Comparison of ENCODE assay signal across 8 cellular contexts in genomic region chr17:50634123-50634914, GRCh38. TPM values are rescaled to one million over a fixed set of nuclear protein-coding genes. Genes with fewer than 3 reads are reported as not detected.
DNase-seq lines count a peak whose midpoint lies in the region; ATAC-seq, FAIRE-seq and TF ChIP-seq lines count a peak whose summit lies in the region.

ABCC3 (plus strand) TSS chr17:50634881; CDS start chr17:50634937, 56 bp downstream.

- no peak within 1 kb of the TSS for H3K18ac ChIP-seq in mesendoderm (ENCODE audit: low read length)

- no peaks in the 10 kb centered on the region for H3K4me1 ChIP-seq in mesendoderm (ENCODE audit: control insufficient read depth, low read depth, low read length)

- no peak within 1 kb of the TSS for H2AK5ac ChIP-seq in mesendoderm (ENCODE audit: low read length)

- H4K5ac ChIP-seq in mesendoderm (ENCODE audit: low read length): no peak within 1 kb of the TSS

- no peak for DNase-seq in AG04449 (ENCODE audit: low read depth, low spot score)
- peak; percentile 44 for DNase-seq in LHCN-M2 (ENCODE audit: low read depth)
- DNase-seq in dermis blood vessel endothelial cell: peak; percentile 27
- DNase-seq in mesendoderm: no peak
- DNase-seq in urothelium cell line (ENCODE audit: low spot score): peak; percentile 80
- no peak for DNase-seq in activated gamma-delta T cell (lab: John Stamatoyannopoulos, UW)
- no peak for DNase-seq in inferior parietal cortex (ENCODE audit: extremely low spot score)

- H2BK15ac ChIP-seq in mesendoderm (replicated peaks; ENCODE audit: low read depth): no peak within 1 kb of the TSS

- H3K79me2 ChIP-seq in mesendoderm (ENCODE audit: control insufficient read depth, insufficient read depth, low read length): no peaks in the 10 kb centered on the region

- H3K4me2 ChIP-seq in mesendoderm (ENCODE audit: low read length): peak within 1 kb of the TSS; percentile 61

- peak within 1 kb of the TSS; percentile 46 for H3K9ac ChIP-seq in mesendoderm (ENCODE audit: low read length)

- WGBS in mesendoderm (ENCODE audit: extremely low coverage, insufficient coverage, low lambda C conversion rate): no CpG with 5 or more reads among the region's 50 CpGs

- H3K36me3 ChIP-seq in mesendoderm (ENCODE audit: control insufficient read depth, insufficient read depth, low read length): no peaks in the 10 kb centered on the region

- no peak within 1 kb of the TSS for H3K27ac ChIP-seq in mesendoderm (ENCODE audit: low read depth, low read length)

- no peak for FAIRE-seq in urothelium cell line (lab: Jason Lieb, UNC)

- no peak for TF ChIP-seq CTCF in AG04449 (IDR thresholded peaks at IDR 0.05; ENCODE audit: insufficient read depth, low read length, missing control alignments)

- H4K8ac ChIP-seq in mesendoderm (ENCODE audit: low read depth, low read length): no peak within 1 kb of the TSS

- peak within 1 kb of the TSS; percentile 37 for H3K23ac ChIP-seq in mesendoderm (ENCODE audit: low read length)

- no peak within 1 kb of the TSS for H2BK5ac ChIP-seq in mesendoderm (ENCODE audit: low read length)

- no peak for ATAC-seq in HG02973 (IDR thresholded peaks at IDR 0.05; ENCODE audit: unreplicated experiment)

- POLR2A ChIA-PET in AG04449 (lab: Yijun Ruan, JAX): no interaction called here

- peak within 1 kb of the TSS; percentile 62 for H3K56ac ChIP-seq in mesendoderm (ENCODE audit: low read length)

- no peak within 1 kb of the TSS for H2BK120ac ChIP-seq in mesendoderm (ENCODE audit: low read depth, low read length)

- CTCF ChIA-PET in AG04449 (lab: Yijun Ruan, JAX): interaction anchor here (1.5 to 10.4 kb wide), 4 partner anchors 8 to 61 kb away, joined by 5 to 166 read pairs (median 8); no protein-coding TSS in a partner anchor

- no peak within 1 kb of the TSS for H3K4ac ChIP-seq in mesendoderm (ENCODE audit: low read depth, low read length)

- H3K4me3 ChIP-seq in AG04449 (ENCODE audit: low read depth, low read length): peak within 1 kb of the TSS; percentile 63
- H3K4me3 ChIP-seq in mesendoderm (ENCODE audit: low read length): no peak within 1 kb of the TSS

- no peaks in the 10 kb centered on the region for H3K79me1 ChIP-seq in mesendoderm (ENCODE audit: low read length)

- H3K27me3 ChIP-seq in mesendoderm (ENCODE audit: insufficient read depth, low read length, poor library complexity): peaks cover 24% of the 10 kb centered on the region

RNA-seq across cellular contexts. Expression of gene ABCC3, which starts in this region (rescaled TPM):
- total RNA-seq in LHCN-M2 (2014; rRNA removed) (4.9 and 7.6 TPM in 2 replicates), dermis blood vessel endothelial cell (1.3 and 2.7 TPM in 2 replicates)
- 30.6 TPM for polyA plus RNA-seq in LHCN-M2 (2012)
- polyA plus RNA-seq in mesendoderm (2013, experiment 1 of 2): 0.13 TPM
- polyA plus RNA-seq in mesendoderm (2013, experiment 2 of 2): 0.15 TPM

Comparison
In these comparisons a context has a peak if more than half of its experiments do, and no peak if none do; other contexts are left out.
1. DNase-seq: peak in LHCN-M2 (single experiment), dermis blood vessel endothelial cell (single experiment) and urothelium cell line (single experiment); none in AG04449 (single experiment), mesendoderm (single experiment), activated gamma-delta T cell (single experiment) and inferior parietal cortex (single experiment).